Comparison of ENCODE assay signal across 19 cellular contexts in the genomic region with DNA sequence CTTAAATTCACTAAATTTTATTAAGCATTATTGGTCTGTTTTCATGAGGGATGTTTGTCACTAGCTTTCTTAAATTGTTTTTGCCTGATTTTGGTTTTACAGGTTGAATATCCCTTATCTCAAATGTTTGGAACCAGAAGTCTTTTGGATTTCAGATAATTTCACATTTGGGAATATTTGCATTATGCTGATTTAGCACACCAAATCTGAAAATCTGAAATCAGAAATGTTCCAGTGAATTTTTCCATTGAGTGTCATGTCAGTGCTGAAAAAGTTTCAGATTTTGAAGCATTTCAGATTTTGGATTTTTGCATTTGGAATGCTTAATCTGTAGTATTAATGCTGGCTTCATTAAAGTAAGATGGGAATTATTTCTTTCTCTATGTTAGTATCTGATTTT.
"Had no signal": no experiment of that assay in that cellular context is flagged by ENCODE, and none has a peak within 500 bp of the region (broad histone marks: within the 10 kb centered on the region; RNA-seq: fewer than 3 reads in every experiment).

No MANE protein-coding gene starts in this region.

- H3K9me3 Mint-ChIP-seq: activated naive CD4-positive, alpha-beta T cell treated with anti-CD3 and anti-CD28 coated beads, Interleukin-2, amount 10 ng/mL, durations not matched to agents 7 days and 5 days; T-helper 1 cell treated with Interleukin-12 subunit alpha and Interleukin-12 subunit beta and Interleukin-4 antibody, amounts not matched to agents 30 μg/mL and 1 μg/mL, for 36 hours had no signal

- H3K4me3 Mint-ChIP-seq: activated naive CD4-positive, alpha-beta T cell treated with anti-CD3 and anti-CD28 coated beads, Interleukin-2, amount 10 ng/mL, durations not matched to agents 7 days and 5 days; nephron progenitor cell; T-helper 1 cell treated with Interleukin-12 subunit alpha and Interleukin-12 subunit beta and Interleukin-4 antibody, amounts not matched to agents 30 μg/mL and 1 μg/mL, for 36 hours had no signal

- H3K27ac Mint-ChIP-seq: activated naive CD4-positive, alpha-beta T cell treated with anti-CD3 and anti-CD28 coated beads, Interleukin-2, amount 10 ng/mL, durations not matched to agents 7 days and 5 days; nephron progenitor cell; progenitor cell of endocrine pancreas; T-helper 1 cell treated with Interleukin-12 subunit alpha and Interleukin-12 subunit beta and Interleukin-4 antibody, amounts not matched to agents 30 μg/mL and 1 μg/mL, for 36 hours had no signal

- ATAC-seq: gastroesophageal sphincter, left cardiac atrium, left ventricle myocardium superior, right lobe of liver had no signal

- DNase-seq: activated gamma-delta T cell; activated naive CD4-positive, alpha-beta T cell treated with anti-CD3 and anti-CD28 coated beads, Interleukin-2, amount 10 ng/mL, durations not matched to agents 7 days and 5 days; amygdala; central memory CD4-positive, alpha-beta T cell; colonic mucosa; effector CD8-positive, alpha-beta T cell; hippocampal formation; left cardiac atrium; left ventricle myocardium superior; nephron progenitor cell; right lobe of liver; stimulated activated CD4-positive, alpha-beta T cell treated with anti-CD3 and anti-CD28 coated beads, Interleukin-4, amount 100 ng/mL, for 1 hour; stomach; T-helper 9 cell; thyroid gland; upper lobe of left lung had no signal

- H3K27me3 Mint-ChIP-seq: activated naive CD4-positive, alpha-beta T cell treated with anti-CD3 and anti-CD28 coated beads, Interleukin-2, amount 10 ng/mL, durations not matched to agents 7 days and 5 days; progenitor cell of endocrine pancreas had no signal

- H3K4me1 Mint-ChIP-seq: activated naive CD4-positive, alpha-beta T cell treated with anti-CD3 and anti-CD28 coated beads, Interleukin-2, amount 10 ng/mL, durations not matched to agents 7 days and 5 days had no signal
